In the genomic region with DNA sequence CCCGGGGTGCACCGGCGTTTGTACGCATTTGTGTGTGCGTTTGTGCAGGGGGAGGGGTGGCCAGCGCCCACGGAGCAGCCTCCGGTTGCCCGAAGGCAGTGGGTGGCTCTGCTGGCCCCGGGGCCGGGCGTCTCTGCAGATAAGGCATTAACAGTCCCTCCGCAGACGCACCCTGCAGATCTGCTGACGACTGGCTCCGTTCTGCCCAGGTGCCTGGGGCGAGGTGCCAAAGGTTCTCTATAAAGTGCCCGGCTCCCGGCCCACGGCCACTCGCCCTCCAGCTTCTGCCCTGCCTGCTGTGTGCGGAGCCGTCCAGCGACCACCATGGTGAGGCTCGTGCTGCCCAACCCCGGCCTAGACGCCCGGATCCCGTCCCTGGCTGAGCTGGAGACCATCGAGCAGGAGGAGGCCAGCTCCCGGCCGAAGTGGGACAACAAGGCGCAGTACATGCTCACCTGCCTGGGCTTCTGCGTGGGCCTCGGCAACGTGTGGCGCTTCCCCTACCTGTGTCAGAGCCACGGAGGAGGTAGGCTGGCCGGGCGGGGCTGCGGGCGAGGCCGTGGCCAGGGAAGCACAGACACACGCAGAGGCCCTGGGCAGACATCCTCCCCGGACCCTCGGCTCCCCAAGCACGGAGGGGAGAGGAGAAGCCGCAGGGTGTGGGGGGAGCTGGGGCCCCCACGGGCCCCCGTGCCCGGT, we compare ENCODE assay signal across 21 cellular contexts. TPM values are rescaled to one million over a fixed set of nuclear protein-coding genes. Genes with fewer than 3 reads are reported as not detected.
DNase-seq lines count a peak whose midpoint lies in the region; ATAC-seq, FAIRE-seq and TF ChIP-seq lines count a peak whose summit lies in the region.
"Had no signal": no experiment of that assay in that cellular context is flagged by ENCODE, and none has a peak within 500 bp of the region (broad histone marks: within the 10 kb centered on the region; RNA-seq: fewer than 3 reads in every experiment).

SLC6A19 (plus strand) TSS at position 269 of the 699 bp plus-strand sequence; CDS start at position 325, 56 bp downstream.

- TF ChIP-seq CTCF in left lung (IDR thresholded peaks at IDR 0.05), result no peak

- H3K9me3 ChIP-seq in left lung, result no peaks in the 10 kb centered on the region
- H3K9me3 ChIP-seq: body of pancreas, neutrophil, upper lobe of left lung had no signal

- H3K4me1 ChIP-seq in left lung, result no peaks in the 10 kb centered on the region

- H3K4me3 Mint-ChIP-seq in stimulated activated naive CD8-positive, alpha-beta T cell treated with anti-CD3 and anti-CD28 coated beads, Interleukin-15, amount 100 ng/mL, for 72 hours, result no peak within 1 kb of the TSS
- H3K4me3 Mint-ChIP-seq: activated CD4-positive, alpha-beta T cell treated with anti-CD3 and anti-CD28 coated beads for 36 hours; activated naive CD8-positive, alpha-beta T cell had no signal

- no peak within 1 kb of the TSS for H3K4me3 ChIP-seq in left lung
- H3K4me3 ChIP-seq: body of pancreas, upper lobe of left lung had no signal

- H3K27me3 Mint-ChIP-seq in stimulated activated naive CD8-positive, alpha-beta T cell treated with anti-CD3 and anti-CD28 coated beads, Interleukin-15, amount 100 ng/mL, for 72 hours, result peaks cover 7% of the 10 kb centered on the region
- H3K27me3 Mint-ChIP-seq: activated CD4-positive, alpha-beta T cell treated with anti-CD3 and anti-CD28 coated beads for 36 hours had no signal

- no peaks in the 10 kb centered on the region for H3K36me3 ChIP-seq in left lung
- H3K36me3 ChIP-seq: neutrophil, upper lobe of left lung had no signal

- H3K4me1 Mint-ChIP-seq in stimulated activated naive CD8-positive, alpha-beta T cell treated with anti-CD3 and anti-CD28 coated beads, Interleukin-15, amount 100 ng/mL, for 72 hours, result no peaks in the 10 kb centered on the region
- H3K4me1 Mint-ChIP-seq: activated CD4-positive, alpha-beta T cell treated with anti-CD3 and anti-CD28 coated beads for 36 hours had no signal

- no peak within 1 kb of the TSS for H3K27ac Mint-ChIP-seq in stimulated activated naive CD8-positive, alpha-beta T cell treated with anti-CD3 and anti-CD28 coated beads, Interleukin-15, amount 100 ng/mL, for 72 hours
- H3K27ac Mint-ChIP-seq: activated CD4-positive, alpha-beta T cell treated with anti-CD3 and anti-CD28 coated beads for 36 hours; activated naive CD8-positive, alpha-beta T cell had no signal

- DNase-seq in DMS53 (lab: John Stamatoyannopoulos, UW) (peak; percentile 47), DMS53 treated with DMSO at 0.1 percent for 48 hours (lab: John Stamatoyannopoulos, UW; ENCODE audit: unreplicated experiment) (no peak), left lung (peak; percentile 22 to 75), NCI-H524 (lab: John Stamatoyannopoulos, UW) (no peak), frontal cortex (ENCODE audit: low spot score in 2 of 2) (no peak)
- DNase-seq in stimulated activated naive CD8-positive, alpha-beta T cell treated with anti-CD3 and anti-CD28 coated beads, Interleukin-15, amount 100 ng/mL, for 72 hours, result no peak
- DNase-seq in stimulated activated naive CD8-positive, alpha-beta T cell treated with anti-CD3 and anti-CD28 coated beads, Interleukin-15, Interleukin-2, amounts not matched to agents 100 U/mL and 50 U/mL, for 24 hours, result no peak
- no peak for DNase-seq in activated CD4-positive, CD25-positive, alpha-beta regulatory T cell (lab: John Stamatoyannopoulos, UW)
- DNase-seq: activated CD4-positive, alpha-beta T cell treated with anti-CD3 and anti-CD28 coated beads for 36 hours; HCEC 1CT; NCI-H1105; stimulated activated CD4-positive, alpha-beta T cell treated with anti-CD3 and anti-CD28 coated beads, Interleukin-4, amount 100 ng/mL, for 24 hours had no signal

- no peaks in the 10 kb centered on the region for H3K9me3 Mint-ChIP-seq in stimulated activated naive CD8-positive, alpha-beta T cell treated with anti-CD3 and anti-CD28 coated beads, Interleukin-15, amount 100 ng/mL, for 72 hours

- no peak within 1 kb of the TSS for H3K27ac ChIP-seq in left lung
- H3K27ac ChIP-seq: body of pancreas, neutrophil, upper lobe of left lung had no signal

- peaks cover 0 to 76% of the 10 kb centered on the region in 2 donors for H3K27me3 ChIP-seq in left lung
- H3K27me3 ChIP-seq: body of pancreas, neutrophil, upper lobe of left lung had no signal

- FAIRE-seq in frontal cortex (lab: Jason Lieb, UNC), result no peak

- peak; percentile 3 for ATAC-seq in stimulated activated naive CD8-positive, alpha-beta T cell treated with anti-CD3 and anti-CD28 coated beads, Interleukin-15, amount 100 ng/mL, for 72 hours
- no peak for ATAC-seq in stimulated activated naive CD8-positive, alpha-beta T cell treated with anti-CD3 and anti-CD28 coated beads, Interleukin-15, Interleukin-2, amounts not matched to agents 100 U/mL and 50 U/mL, for 24 hours
- ATAC-seq in left lung, result no peak
- ATAC-seq: activated CD4-positive, alpha-beta T cell treated with anti-CD3 and anti-CD28 coated beads for 36 hours; body of pancreas; left lobe of liver had no signal

- intact Hi-C loops in left lung (cut with DNase I), result no loop called here

RNA-seq across cellular contexts. Expression of gene SLC6A19, which starts in this region (rescaled TPM):
- total RNA-seq in left lung, result not detected
- total RNA-seq in frontal cortex, result not detected
- total RNA-seq: A172; activated CD4-positive, alpha-beta T cell treated with anti-CD3 and anti-CD28 coated beads for 36 hours; fibroblast of lung; LHCN-M2; pulmonary artery endothelial cell had no signal

Comparison
In these comparisons a context has a peak if more than half of its experiments do, and no peak if none do; other contexts are left out.
1. Peak in DNase-seq in left lung; RNA of the gene not detected or under 1 TPM.